ENCODE assay signal across 2 cellular contexts in genomic region chr13:49388256-49388655, GRCh38.
A peak's percentile ranks its signal among the peaks of the same experiment; 100 is the strongest.
TF ChIP-seq lines count a peak whose summit lies in the region.

No MANE protein-coding gene starts in this region.

TF ChIP-seq in HEK293, 187 proteins besides CTCF, POLR2A, EP300 and RAD21 (continued from another document):
- no peak for TF ChIP-seq ZNF155 (tag by site-specific recombination; IDR thresholded peaks at IDR 0.05)
- TF ChIP-seq, protein P1, sequence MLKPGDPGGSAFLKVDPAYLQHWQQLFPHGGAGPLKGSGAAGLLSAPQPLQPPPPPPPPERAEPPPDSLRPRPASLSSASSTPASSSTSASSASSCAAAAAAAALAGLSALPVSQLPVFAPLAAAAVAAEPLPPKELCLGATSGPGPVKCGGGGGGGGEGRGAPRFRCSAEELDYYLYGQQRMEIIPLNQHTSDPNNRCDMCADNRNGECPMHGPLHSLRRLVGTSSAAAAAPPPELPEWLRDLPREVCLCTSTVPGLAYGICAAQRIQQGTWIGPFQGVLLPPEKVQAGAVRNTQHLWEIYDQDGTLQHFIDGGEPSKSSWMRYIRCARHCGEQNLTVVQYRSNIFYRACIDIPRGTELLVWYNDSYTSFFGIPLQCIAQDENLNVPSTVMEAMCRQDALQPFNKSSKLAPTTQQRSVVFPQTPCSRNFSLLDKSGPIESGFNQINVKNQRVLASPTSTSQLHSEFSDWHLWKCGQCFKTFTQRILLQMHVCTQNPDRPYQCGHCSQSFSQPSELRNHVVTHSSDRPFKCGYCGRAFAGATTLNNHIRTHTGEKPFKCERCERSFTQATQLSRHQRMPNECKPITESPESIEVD (tag by site-specific recombination; IDR thresholded peaks at IDR 0.05), result 0 out of 2 replicates have a peak, but pooled peaks have one; percentile 13
- no peak for TF ChIP-seq ZBTB20 (tag by site-specific recombination; IDR thresholded peaks at IDR 0.05)
- no peak for TF ChIP-seq ZNF510 (tag by site-specific recombination; IDR thresholded peaks at IDR 0.05; ENCODE audit: insufficient replicate concordance)
- peak; percentile 77 for TF ChIP-seq BCL6B (tag by site-specific recombination; IDR thresholded peaks at IDR 0.05)

TF ChIP-seq in H1, 55 proteins besides CTCF, POLR2A, EP300 and RAD21 (continued from another document):
- TF ChIP-seq PHF8 (conservative IDR thresholded peaks at IDR 0.05; ENCODE audit: low read depth, low read length) (no peak), TAF7 (optimal IDR thresholded peaks at IDR 0.05; ENCODE audit: borderline replicate concordance, low read depth, low read length) (no peak), BCL11A (IDR thresholded peaks at IDR 0.05; ENCODE audit: low read depth in 2 of 2, low read length in 2 of 2) (no peak), GABPA (IDR thresholded peaks at IDR 0.05; ENCODE audit: borderline replicate concordance, insufficient read depth, low read length) (no peak), BRCA1 (IDR thresholded peaks at IDR 0.05; ENCODE audit: low read depth, low read length) (no peak), JUND (IDR thresholded peaks at IDR 0.05; ENCODE audit: low read length) (no peak), TEAD4 (IDR thresholded peaks at IDR 0.05; ENCODE audit: low read depth, low read length) (no peak), EZH2 (IDR thresholded peaks at IDR 0.05; ENCODE audit: low read depth, low read length, severe bottlenecking) (no peak), YY1 (IDR thresholded peaks at IDR 0.05; ENCODE audit: low read depth, low read length) (no peak), SAP30 (IDR thresholded peaks at IDR 0.05; ENCODE audit: insufficient read depth, insufficient replicate concordance, low read length) (no peak), SUZ12 (IDR thresholded peaks at IDR 0.05; ENCODE audit: low read length) (no peak), KDM1A (IDR thresholded peaks at IDR 0.05; ENCODE audit: borderline replicate concordance, low read length) (no peak), GTF2F1 (IDR thresholded peaks at IDR 0.05; ENCODE audit: borderline replicate concordance, low read depth, low read length) (no peak), FOSL1 (IDR thresholded peaks at IDR 0.05; ENCODE audit: insufficient read depth, low read depth, low read length) (no peak), ZNF274 (IDR thresholded peaks at IDR 0.05; ENCODE audit: borderline replicate concordance, extremely low read depth, low read length) (no peak)
